17 cellular contexts compared by ENCODE assay signal in the genomic region with DNA sequence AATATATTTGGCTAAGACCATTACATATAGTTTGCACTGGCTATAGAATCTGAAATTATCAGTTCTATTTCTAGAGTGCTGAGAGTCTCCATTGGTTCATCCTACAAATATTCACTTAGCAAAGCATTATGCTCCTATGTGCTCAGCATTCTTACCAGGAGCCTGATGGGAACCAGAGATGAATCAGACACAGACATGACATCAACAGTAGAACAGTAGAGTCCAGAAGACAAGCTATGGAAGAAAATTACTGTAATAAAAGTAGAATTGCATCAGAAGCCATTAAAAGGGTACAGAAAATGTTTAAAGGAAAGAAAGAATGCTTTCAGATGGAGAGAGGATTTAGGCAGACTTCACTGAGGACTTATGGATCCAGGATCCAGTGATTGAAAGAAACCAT.
DNase-seq lines count a peak whose midpoint lies in the region; TF ChIP-seq lines count a peak whose summit lies in the region.
"Had no signal": no experiment of that assay in that cellular context is flagged by ENCODE, and none has a peak within 500 bp of the region (broad histone marks: within the 10 kb centered on the region; RNA-seq: fewer than 3 reads in every experiment).

No MANE protein-coding gene starts in this region.

- H3K27me3 Mint-ChIP-seq in brain = no peaks in the 10 kb centered on the region
- H3K27me3 Mint-ChIP-seq in activated CD4-positive, alpha-beta T cell treated with anti-CD3 and anti-CD28 coated beads, Interleukin-2, amount 10 ng/mL, durations not matched to agents 7 days and 5 days = no peaks in the 10 kb centered on the region
- H3K27me3 Mint-ChIP-seq: activated CD8-positive, alpha-beta T cell treated with anti-CD3 and anti-CD28 coated beads for 36 hours; IgD-negative memory B cell had no signal

- H3K4me3 Mint-ChIP-seq in brain = no peak overlapping the region
- no peak overlapping the region for H3K4me3 Mint-ChIP-seq in activated CD4-positive, alpha-beta T cell treated with anti-CD3 and anti-CD28 coated beads, Interleukin-2, amount 10 ng/mL, durations not matched to agents 7 days and 5 days
- H3K4me3 Mint-ChIP-seq: activated CD8-positive, alpha-beta T cell treated with anti-CD3 and anti-CD28 coated beads for 36 hours; IgD-negative memory B cell had no signal

- H3K36me3 Mint-ChIP-seq in brain = no peaks in the 10 kb centered on the region
- no peaks in the 10 kb centered on the region for H3K36me3 Mint-ChIP-seq in activated CD4-positive, alpha-beta T cell treated with anti-CD3 and anti-CD28 coated beads, Interleukin-2, amount 10 ng/mL, durations not matched to agents 7 days and 5 days (ENCODE audit: low read depth)
- H3K36me3 Mint-ChIP-seq: IgD-negative memory B cell had no signal

- CTCF ChIA-PET in AG04449 (lab: Yijun Ruan, JAX) = interaction anchor here (0.7 kb wide), 1 partner anchor 336 kb away, joined by 3 read pairs; no protein-coding TSS in a partner anchor
- CTCF ChIA-PET in activated CD4-positive, alpha-beta T cell treated with anti-CD3 and anti-CD28 coated beads, Interleukin-2, amount 10 ng/mL, durations not matched to agents 7 days and 5 days (lab: Charles Lee) = no interaction called here

- TF ChIP-seq CTCF in AG04449 (IDR thresholded peaks at IDR 0.05; ENCODE audit: insufficient read depth, low read length, missing control alignments) (no peak), brain (conservative IDR thresholded peaks at IDR 0.05) (no peak)

- H3K27ac Mint-ChIP-seq in brain = peak overlapping the region in 3 of 5 experiments; percentile 20 to 25 (median 24)
- no peak overlapping the region for H3K27ac Mint-ChIP-seq in activated CD4-positive, alpha-beta T cell treated with anti-CD3 and anti-CD28 coated beads, Interleukin-2, amount 10 ng/mL, durations not matched to agents 7 days and 5 days
- H3K27ac Mint-ChIP-seq: activated CD8-positive, alpha-beta T cell treated with anti-CD3 and anti-CD28 coated beads for 36 hours; IgD-negative memory B cell had no signal

- POLR2A ChIA-PET in AG04449 (lab: Yijun Ruan, JAX) = no interaction called here
- POLR2A ChIA-PET in activated CD4-positive, alpha-beta T cell treated with anti-CD3 and anti-CD28 coated beads, Interleukin-2, amount 10 ng/mL, durations not matched to agents 7 days and 5 days (lab: Charles Lee) = no interaction called here

- H3K4me3 ChIP-seq in AG04449 (ENCODE audit: low read depth, low read length) = no peak overlapping the region
- H3K4me3 ChIP-seq: thyroid gland had no signal

- H3K9me3 Mint-ChIP-seq in brain = no peaks in the 10 kb centered on the region
- H3K9me3 Mint-ChIP-seq in activated CD4-positive, alpha-beta T cell treated with anti-CD3 and anti-CD28 coated beads, Interleukin-2, amount 10 ng/mL, durations not matched to agents 7 days and 5 days = no peaks in the 10 kb centered on the region
- H3K9me3 Mint-ChIP-seq: activated CD8-positive, alpha-beta T cell treated with anti-CD3 and anti-CD28 coated beads for 36 hours; IgD-negative memory B cell had no signal

- DNase-seq in AG04449 (ENCODE audit: low read depth, low spot score) (peak; percentile 79), HS-5 (ENCODE audit: low read depth) (peak; percentile 20), glomerular visceral epithelial cell (ENCODE audit: extremely low spot score) (peak; percentile 24), T-helper 2 cell (no peak), NCI-H146 (lab: John Stamatoyannopoulos, UW) (no peak)
- DNase-seq in activated CD4-positive, alpha-beta T cell treated with anti-CD3 and anti-CD28 coated beads, Interleukin-2, amount 10 ng/mL, durations not matched to agents 7 days and 5 days = no peak
- DNase-seq in activated CD4-positive, alpha-beta T cell treated with anti-CD3 and anti-CD28 coated beads, Interleukin-2, amount 50 U/mL, for 4 hours = no peak
- DNase-seq: ACHN; activated CD8-positive, alpha-beta T cell treated with anti-CD3 and anti-CD28 coated beads for 36 hours; activated gamma-delta T cell treated with Interleukin-2 at 50 U/mL for 16 hours; central memory CD4-positive, alpha-beta T cell; NCI-H1436 treated with DMSO at 0.1 percent for 48 hours; NCI-H69; T1000; thyroid gland had no signal

- peaks cover 35% of the 10 kb centered on the region for H3K4me1 Mint-ChIP-seq in brain
- peaks cover 18% of the 10 kb centered on the region for H3K4me1 Mint-ChIP-seq in activated CD4-positive, alpha-beta T cell treated with anti-CD3 and anti-CD28 coated beads, Interleukin-2, amount 10 ng/mL, durations not matched to agents 7 days and 5 days

Comparison
In these comparisons a context has a peak if more than half of its experiments do, and no peak if none do; other contexts are left out.
1. DNase-seq: peak in AG04449 (single experiment), HS-5 (single experiment) and glomerular visceral epithelial cell (single experiment); none in activated CD4-positive, alpha-beta T cell treated with anti-CD3 and anti-CD28 coated beads, Interleukin-2, amount 10 ng/mL, durations not matched to agents 7 days and 5 days (single experiment), T-helper 2 cell (0 of 5), NCI-H146 (single experiment) and activated CD4-positive, alpha-beta T cell treated with anti-CD3 and anti-CD28 coated beads, Interleukin-2, amount 50 U/mL, for 4 hours (0 of 2).